In the genomic region with DNA sequence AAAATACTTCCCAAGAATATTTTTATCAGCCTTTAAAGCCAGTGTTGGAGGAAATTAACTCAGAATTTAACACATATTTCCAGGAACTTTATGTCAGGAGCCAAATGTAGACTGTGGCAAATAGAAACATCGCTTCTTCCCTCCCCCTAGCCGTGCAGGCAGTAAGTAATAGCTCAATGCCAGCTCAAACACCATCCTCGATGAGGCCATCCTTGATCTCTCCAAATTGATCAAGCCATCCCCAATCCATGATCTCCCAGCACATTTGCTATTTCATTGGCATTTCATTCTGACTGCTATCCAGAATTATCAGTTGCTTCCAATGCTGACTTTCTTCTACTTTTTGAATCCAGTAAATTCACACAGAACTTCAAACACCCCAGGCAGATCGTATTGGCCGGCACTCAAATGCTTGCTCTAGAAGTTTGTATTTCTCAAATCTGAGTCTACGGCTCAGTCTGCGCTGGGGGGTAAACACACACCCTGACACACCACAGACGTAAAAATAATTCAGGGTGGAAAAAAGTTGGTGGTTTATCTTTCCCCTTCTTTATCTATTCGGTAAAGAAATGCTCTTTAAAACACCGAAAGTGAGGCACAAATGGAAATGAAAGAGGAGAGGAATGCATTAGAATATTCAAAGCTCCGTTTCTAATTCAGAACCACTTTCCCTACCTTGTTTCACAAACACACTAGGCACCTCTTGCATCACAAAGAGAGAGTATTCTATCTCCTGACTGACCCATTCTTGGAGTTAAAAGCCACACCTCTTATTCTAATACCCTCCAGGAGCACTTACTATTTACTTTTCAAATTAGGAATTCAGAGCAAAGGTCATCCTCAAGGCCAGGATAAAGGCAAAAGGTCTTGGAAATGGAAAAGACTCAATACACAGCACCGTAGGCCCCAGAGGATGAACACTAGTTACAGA, we compare ENCODE assay signal across 8 cellular contexts. TPM values are rescaled to one million over a fixed set of nuclear protein-coding genes. Genes with fewer than 3 reads are reported as not detected.
DNase-seq lines count a peak whose midpoint lies in the region; ATAC-seq and TF ChIP-seq lines count a peak whose summit lies in the region.

No MANE protein-coding gene starts in this region.

- peaks cover 40% of the 10 kb centered on the region for H3K4me1 Mint-ChIP-seq in activated T-helper 2 cell treated with anti-CD3 and anti-CD28 coated beads, Interferon-gamma antibody, Interleukin-2, Interleukin-4, amounts not matched to agents 10 μg/mL and 5 μg/mL and 100 μg/mL, durations not matched to agents 14 hours and 24 hours and 36 hours (ENCODE audit: low read depth)

- no peak for TF ChIP-seq RAD21 in IMR-90 (IDR thresholded peaks at IDR 0.05; ENCODE audit: low read length)

- no peak overlapping the region for H3K14ac ChIP-seq in IMR-90 (replicated peaks; ENCODE audit: low read depth, low read length)

- H3K36me3 Mint-ChIP-seq in activated T-helper 2 cell treated with anti-CD3 and anti-CD28 coated beads, Interferon-gamma antibody, Interleukin-2, Interleukin-4, amounts not matched to agents 10 μg/mL and 5 μg/mL and 100 μg/mL, durations not matched to agents 14 hours and 24 hours and 36 hours (ENCODE audit: low read depth), result peaks cover 20% of the 10 kb centered on the region

- no peak overlapping the region for H2BK20ac ChIP-seq in IMR-90 (ENCODE audit: low read depth, low read length)

- H3K27ac Mint-ChIP-seq in activated T-helper 2 cell treated with anti-CD3 and anti-CD28 coated beads, Interferon-gamma antibody, Interleukin-2, Interleukin-4, amounts not matched to agents 10 μg/mL and 5 μg/mL and 100 μg/mL, durations not matched to agents 14 hours and 24 hours and 36 hours, result peak overlapping the region; percentile 98

- H3K4ac ChIP-seq in IMR-90 (ENCODE audit: low read depth, low read length), result peak overlapping the region; percentile 83; the same call in 1 of the 2 replicates

- H3K9me3 ChIP-seq in DOHH2 (ENCODE audit: control insufficient read depth, insufficient read depth, low read length), result no peaks in the 10 kb centered on the region
- H3K9me3 ChIP-seq in IMR-90 (ENCODE audit: control insufficient read depth, insufficient read depth, low read length), result no peaks in the 10 kb centered on the region
- H3K9me3 ChIP-seq in smooth muscle cell (replicated peaks; ENCODE audit: low read depth), result no peaks in the 10 kb centered on the region

- H2AFZ ChIP-seq in IMR-90 (replicated peaks; ENCODE audit: low read length, poor library complexity), result peak overlapping the region; percentile 98
- peak overlapping the region; percentile 96 for H2AFZ ChIP-seq in smooth muscle cell (ENCODE audit: low read depth)

- 0 out of 2 replicates have a peak overlapping the region, but pooled peaks have one; percentile 24 for H3K56ac ChIP-seq in IMR-90 (ENCODE audit: extremely low read depth, insufficient read depth, low read length)

- H2AK9ac ChIP-seq in IMR-90 (replicated peaks; ENCODE audit: low read depth, low read length, poor library complexity), result peak overlapping the region; percentile 77

- no peak overlapping the region for H3K18ac ChIP-seq in IMR-90 (ENCODE audit: low read depth, low read length)

- dilution Hi-C loops in IMR-90 (cut with HindIII; ENCODE audit: low sequenced_read_pairs, unreplicated experiment), result no loop called here

- H3K4me2 ChIP-seq in DOHH2 (ENCODE audit: low read length) (peak overlapping the region; percentile 97), IMR-90 (ENCODE audit: low read depth, low read length) (peak overlapping the region; percentile 89), smooth muscle cell (peak overlapping the region; percentile 97)

- H3K9me2 ChIP-seq in DOHH2 (replicated peaks; ENCODE audit: control insufficient read depth, low read length), result no peaks in the 10 kb centered on the region

- no peak overlapping the region for H2BK120ac ChIP-seq in IMR-90 (ENCODE audit: low read depth, low read length)

- POLR2A ChIA-PET in IMR-90 (lab: Charles Lee; ENCODE audit: unreplicated experiment), result interaction anchor here (0.5 kb wide), 1 partner anchor 45 kb away, joined by 4 read pairs; no protein-coding TSS in a partner anchor

- H3K4me1 ChIP-seq in DOHH2 (ENCODE audit: control insufficient read depth, low read length) (peaks cover 15% of the 10 kb centered on the region), IMR-90 (ENCODE audit: control insufficient read depth, insufficient read depth, low read length) (peaks cover 5% of the 10 kb centered on the region), smooth muscle cell (ENCODE audit: low read depth) (peaks cover 10% of the 10 kb centered on the region)

- 0 out of 2 replicates have a peak, but pooled peaks cover 3% of the 10 kb centered on the region for H3F3A ChIP-seq in DOHH2 (ENCODE audit: control insufficient read depth, insufficient read depth)
- no peaks in the 10 kb centered on the region for H3F3A ChIP-seq in smooth muscle cell (ENCODE audit: low read depth)

- no peak overlapping the region for H2BK5ac ChIP-seq in IMR-90 (ENCODE audit: low read depth, low read length, poor library complexity, severe bottlenecking)

- in situ Hi-C loops in IMR-90 (cut with MboI; ENCODE audit: low sequenced_read_pairs), result no loop called here

- H3K9me1 ChIP-seq in IMR-90 (ENCODE audit: insufficient read depth, low read length), result no peaks in the 10 kb centered on the region

- TSS peak; percentile 38 for BruUV-seq in IMR-90 (replicated peaks; lab: Mats Ljungman, UMichigan)

- no peaks in the 10 kb centered on the region for H3K9me3 Mint-ChIP-seq in activated T-helper 2 cell treated with anti-CD3 and anti-CD28 coated beads, Interferon-gamma antibody, Interleukin-2, Interleukin-4, amounts not matched to agents 10 μg/mL and 5 μg/mL and 100 μg/mL, durations not matched to agents 14 hours and 24 hours and 36 hours

- H3K36me3 ChIP-seq in DOHH2 (ENCODE audit: control insufficient read depth, low read length), result peaks cover 29% of the 10 kb centered on the region
- H3K36me3 ChIP-seq in IMR-90 (ENCODE audit: control insufficient read depth, insufficient read depth, low read length), result no peaks in the 10 kb centered on the region
- no peaks in the 10 kb centered on the region for H3K36me3 ChIP-seq in smooth muscle cell (ENCODE audit: low read depth)

- intact Hi-C loops in IMR-90 (cut with micrococcal nuclease), result loop anchor here (2.0 kb wide), 1 partner anchor 17 kb away; no protein-coding TSS in a partner anchor
- intact Hi-C loops in activated T-helper 2 cell treated with anti-CD3 and anti-CD28 coated beads, Interferon-gamma antibody, Interleukin-2, Interleukin-4, amounts not matched to agents 10 μg/mL and 5 μg/mL and 100 μg/mL, durations not matched to agents 14 hours and 24 hours and 36 hours (cut with micrococcal nuclease), result loop anchor here (1.0 to 10.0 kb wide), 6 partner anchors 13 to 749 kb away; a partner anchor contains a TSS

- H3K4me3 Mint-ChIP-seq in activated T-helper 2 cell treated with anti-CD3 and anti-CD28 coated beads, Interferon-gamma antibody, Interleukin-2, Interleukin-4, amounts not matched to agents 10 μg/mL and 5 μg/mL and 100 μg/mL, durations not matched to agents 14 hours and 24 hours and 36 hours (ENCODE audit: low read depth), result peak overlapping the region; percentile 99

- H3K9ac ChIP-seq in IMR-90 (ENCODE audit: low read depth, low read length), result peak overlapping the region; percentile 84
- peak overlapping the region; percentile 70 for H3K9ac ChIP-seq in smooth muscle cell (ENCODE audit: low read depth)

- peak overlapping the region; percentile 15; the same call in 1 of the 2 replicates for H4K5ac ChIP-seq in IMR-90 (ENCODE audit: low read depth, low read length)

- WGBS in IMR-90 (ENCODE audit: extremely low coverage in 2 of 2, insufficient read length in 1 of 2), 2 experiments, result 5% methylated on average over 3 of the region's 12 CpGs; no CpG with 5 or more reads in 1 of the 2 experiments
- WGBS in smooth muscle cell (ENCODE audit: low lambda C conversion rate), result 5% methylated on average over 12 of the region's 12 CpGs

- H3K27me3 ChIP-seq in DOHH2 (ENCODE audit: control insufficient read depth, low read length) (no peaks in the 10 kb centered on the region), IMR-90 (ENCODE audit: control insufficient read depth, insufficient read depth, low read length) (no peaks in the 10 kb centered on the region), smooth muscle cell (ENCODE audit: low read depth) (no peaks in the 10 kb centered on the region)

- no peak for TF ChIP-seq CTCF in DOHH2 (IDR thresholded peaks at IDR 0.05; ENCODE audit: low read depth, low read length, poor library complexity, severe bottlenecking)
- no peak for TF ChIP-seq CTCF in IMR-90 (conservative IDR thresholded peaks at IDR 0.05; ENCODE audit: low read depth, low read length)
- no peak for TF ChIP-seq CTCF in smooth muscle cell (IDR thresholded peaks at IDR 0.05; ENCODE audit: borderline replicate concordance, insufficient read depth, poor library complexity, severe bottlenecking)

- H3K4me3 ChIP-seq in DOHH2 (ENCODE audit: low read length) (peak overlapping the region; percentile 96), IMR-90 (ENCODE audit: insufficient read depth, low read depth, low read length) (peak overlapping the region; percentile 84), smooth muscle cell (peak overlapping the region; percentile 77)

- no peaks in the 10 kb centered on the region for H3K27me3 Mint-ChIP-seq in activated T-helper 2 cell treated with anti-CD3 and anti-CD28 coated beads, Interferon-gamma antibody, Interleukin-2, Interleukin-4, amounts not matched to agents 10 μg/mL and 5 μg/mL and 100 μg/mL, durations not matched to agents 14 hours and 24 hours and 36 hours (ENCODE audit: low read depth)

- H3K79me2 ChIP-seq in DOHH2 (ENCODE audit: control insufficient read depth, low read length), result peaks cover 60% of the 10 kb centered on the region
- H3K79me2 ChIP-seq in smooth muscle cell (ENCODE audit: low read depth), result peaks cover 55% of the 10 kb centered on the region

- peak overlapping the region in 1 of 2 experiments; percentile 93; a peak in 1 of 4 replicates for H4K8ac ChIP-seq in IMR-90 (ENCODE audit: low read depth in 2 of 2, low read length in 2 of 2)

- H3K79me1 ChIP-seq in IMR-90 (ENCODE audit: low read depth in 1 of 2, low read length in 2 of 2), result peaks cover 0 to 37% of the 10 kb centered on the region in 2 experiments; a peak in 2 of 4 replicates

- no peak overlapping the region for H4K91ac ChIP-seq in IMR-90 (ENCODE audit: insufficient read depth, low read depth, low read length)

- DNase-seq in IMR-90 (peak; percentile 8), iPS DF 4.7 (ENCODE audit: extremely low read depth, low spot score) (peak; percentile 85), smooth muscle cell (lab: John Stamatoyannopoulos, UW; ENCODE audit: unreplicated experiment) (no peak), NCI-H524 (lab: John Stamatoyannopoulos, UW) (no peak), NCI-H82 (lab: John Stamatoyannopoulos, UW) (no peak)
- DNase-seq in activated T-helper 2 cell treated with anti-CD3 and anti-CD28 coated beads, Interferon-gamma antibody, Interleukin-2, Interleukin-4, amounts not matched to agents 10 μg/mL and 5 μg/mL and 100 μg/mL, durations not matched to agents 14 hours and 24 hours and 36 hours (ENCODE audit: low spot score), result no peak

- CTCF ChIA-PET in IMR-90 (lab: Yijun Ruan, JAX), result no interaction called here

- H3K23ac ChIP-seq in IMR-90 (ENCODE audit: low read depth, low read length), result peak overlapping the region; percentile 42

- H4K20me1 ChIP-seq in DOHH2 (ENCODE audit: control insufficient read depth, insufficient read depth, low read depth, low read length), result peaks cover 18% of the 10 kb centered on the region
- no peaks in the 10 kb centered on the region; the same call in 1 of the 2 replicates for H4K20me1 ChIP-seq in IMR-90 (ENCODE audit: insufficient read depth, low read length)
- peaks cover 47% of the 10 kb centered on the region for H4K20me1 ChIP-seq in smooth muscle cell (ENCODE audit: low read depth)

- H3K27ac ChIP-seq in DOHH2 (ENCODE audit: low read depth, low read length) (peak overlapping the region; percentile 61), IMR-90 (ENCODE audit: insufficient read depth, low read length) (peak overlapping the region; percentile 75), smooth muscle cell (ENCODE audit: low read depth) (peak overlapping the region; percentile 12)

- peak; percentile 25 for ATAC-seq in GM21390 (IDR thresholded peaks at IDR 0.05; ENCODE audit: unreplicated experiment)
- ATAC-seq in IMR-90 (ENCODE audit: low read depth), result no peak

- no peak for TF ChIP-seq POLR2A in IMR-90 (IDR thresholded peaks at IDR 0.05; ENCODE audit: low read depth, low read length)

- no peak overlapping the region for H2AK5ac ChIP-seq in IMR-90 (ENCODE audit: low read depth, low read length)

- no peak overlapping the region for H2BK15ac ChIP-seq in IMR-90 (ENCODE audit: low read depth, low read length)

RNA-seq across cellular contexts. Expression of a gene that starts 1.0 kb away (rescaled TPM):
- total RNA-seq in IMR-90 (2012; rRNA removed), result 11.8 and 19.7 TPM in 2 replicates
- 3.5 and 4.4 TPM in 2 replicates for polyA plus RNA-seq in IMR-90 (2012; rRNA removed)
- polyA plus RNA-seq in IMR-90 (2012; cell fraction: cytosol; rRNA removed), result 0.44 and 0.49 TPM in 2 replicates
- 0.30 and 2.4 TPM in 2 replicates for polyA plus RNA-seq in IMR-90 (2012; cell fraction: nucleus; rRNA removed; ENCODE audit: low replicate concordance)
- 17.7 and 18.1 TPM in 2 replicates for total RNA-seq in activated T-helper 2 cell treated with anti-CD3 and anti-CD28 coated beads, Interferon-gamma antibody, Interleukin-2, Interleukin-4, amounts not matched to agents 10 μg/mL and 5 μg/mL and 100 μg/mL, durations not matched to agents 14 hours and 24 hours and 36 hours
- 15.2 and 16.1 TPM in 2 replicates for total RNA-seq in smooth muscle cell
- polyA plus RNA-seq in smooth muscle cell, result 7.0 and 8.2 TPM in 2 replicates

RNA-seq across cellular contexts. Expression of a gene that starts 54.6 kb away (rescaled TPM):
- total RNA-seq in IMR-90 (2012; rRNA removed), result not detected in 2 replicates
- polyA plus RNA-seq in IMR-90 (2012; rRNA removed), result 0.02 TPM in 1 of 2 replicates, not detected in the other
- polyA plus RNA-seq in IMR-90 (2012; cell fraction: cytosol; rRNA removed), result not detected in 2 replicates
- polyA plus RNA-seq in IMR-90 (2012; cell fraction: nucleus; rRNA removed; ENCODE audit: low replicate concordance), result 0.02 TPM in 2 replicates
- 0.11 TPM in 1 of 2 replicates, not detected in the other for total RNA-seq in activated T-helper 2 cell treated with anti-CD3 and anti-CD28 coated beads, Interferon-gamma antibody, Interleukin-2, Interleukin-4, amounts not matched to agents 10 μg/mL and 5 μg/mL and 100 μg/mL, durations not matched to agents 14 hours and 24 hours and 36 hours
- total RNA-seq in smooth muscle cell, result not detected in 2 replicates
- polyA plus RNA-seq in smooth muscle cell, result not detected in 2 replicates

Comparison
In these comparisons a context has a peak if more than half of its experiments do, and no peak if none do; other contexts are left out.
1. H3K27ac ChIP-seq: peak in every context shown above with its lines; median percentile 75 in IMR-90; 61 in DOHH2; 12 in smooth muscle cell.
2. DNase-seq: peak in IMR-90 (single experiment) and iPS DF 4.7 (single experiment); none in activated T-helper 2 cell treated with anti-CD3 and anti-CD28 coated beads, Interferon-gamma antibody, Interleukin-2, Interleukin-4, amounts not matched to agents 10 μg/mL and 5 μg/mL and 100 μg/mL, durations not matched to agents 14 hours and 24 hours and 36 hours (single experiment), smooth muscle cell (single experiment), NCI-H524 (0 of 2) and NCI-H82 (single experiment).
3. Peak in every context shown above with its lines, with median percentiles within 50 percentile points of each other: H3K4me2 ChIP-seq and H3K4me3 ChIP-seq.